Comparison of ENCODE assay signal across 27 cellular contexts in genomic region chr6:111979633-111980032, GRCh38.
DNase-seq lines count a peak whose midpoint lies in the region; ATAC-seq and TF ChIP-seq lines count a peak whose summit lies in the region.
"Had no signal": no experiment of that assay in that cellular context is flagged by ENCODE, and none has a peak within 500 bp of the region (broad histone marks: within the 10 kb centered on the region; RNA-seq: fewer than 3 reads in every experiment).

No MANE protein-coding gene starts in this region.

- no peaks in the 10 kb centered on the region for H3K36me3 ChIP-seq in naive thymus-derived CD4-positive, alpha-beta T cell (ENCODE audit: control insufficient read depth in 2 of 3, insufficient read depth in 3 of 3, low read length in 3 of 3)
- H3K36me3 ChIP-seq: BLaER1, cardiac muscle cell, HAP-1, spleen, tibial artery had no signal

- H3K27me3 ChIP-seq in naive thymus-derived CD4-positive, alpha-beta T cell (ENCODE audit: control insufficient read depth in 2 of 2, insufficient read depth in 2 of 2, low read length in 2 of 2) = no peaks in the 10 kb centered on the region
- H3K27me3 ChIP-seq: BLaER1, spleen had no signal

- H3K9me3 ChIP-seq in naive thymus-derived CD4-positive, alpha-beta T cell (ENCODE audit: control insufficient read depth in 2 of 3, low read length in 3 of 3) = no peaks in the 10 kb centered on the region
- H3K9me3 ChIP-seq: BLaER1, HAP-1, spleen, tibial artery had no signal

- H3K36me3 Mint-ChIP-seq in brain = no peaks in the 10 kb centered on the region
- peaks cover 0 to 8% (median 0%) of the 10 kb centered on the region in 5 donors for H3K36me3 Mint-ChIP-seq in naive thymus-derived CD4-positive, alpha-beta T cell

- H3K4me3 ChIP-seq in naive thymus-derived CD4-positive, alpha-beta T cell (ENCODE audit: low read length) = no peak overlapping the region
- H3K4me3 ChIP-seq: BLaER1, cardiac muscle cell, HAP-1, spleen, tibial artery had no signal

- POLR2A ChIA-PET in naive thymus-derived CD4-positive, alpha-beta T cell (lab: Charles Lee) = interaction anchor here (3.4 to 8.3 kb wide), 2 partner anchors 7 to 13 kb away, joined by 17 to 147 read pairs; no protein-coding TSS in a partner anchor

- intact Hi-C loops in Right ventricle myocardium inferior (cut with DNase I) = no loop called here
- intact Hi-C loops in left cardiac atrium (cut with DNase I) = no loop called here
- intact Hi-C loops in naive thymus-derived CD4-positive, alpha-beta T cell (cut with micrococcal nuclease) = no loop called here

- H3K4me3 Mint-ChIP-seq in brain = no peak overlapping the region
- H3K4me3 Mint-ChIP-seq in naive thymus-derived CD4-positive, alpha-beta T cell = peak overlapping the region in 9 of 10 donors; percentile 39 to 83 (median 54)

- ATAC-seq in Right ventricle myocardium inferior (peak; percentile 11), left cardiac atrium (no peak), HG02870 (IDR thresholded peaks at IDR 0.05; ENCODE audit: unreplicated experiment) (no peak), GM21360 (IDR thresholded peaks at IDR 0.05; ENCODE audit: unreplicated experiment) (no peak)
- ATAC-seq in naive thymus-derived CD4-positive, alpha-beta T cell = peak; percentile 84
- ATAC-seq: left lobe of liver had no signal

- no peaks in the 10 kb centered on the region for H3K27me3 Mint-ChIP-seq in brain
- H3K27me3 Mint-ChIP-seq in naive thymus-derived CD4-positive, alpha-beta T cell = no peaks in the 10 kb centered on the region

- peaks cover 53% of the 10 kb centered on the region for H3K4me1 Mint-ChIP-seq in brain
- peaks cover 33 to 99% (median 91%) of the 10 kb centered on the region in 7 donors for H3K4me1 Mint-ChIP-seq in naive thymus-derived CD4-positive, alpha-beta T cell

- peak overlapping the region in 3 of 5 experiments; percentile 26 to 91 (median 42) for H3K27ac Mint-ChIP-seq in brain
- peak overlapping the region; percentile 20 to 98 (median 93) for H3K27ac Mint-ChIP-seq in naive thymus-derived CD4-positive, alpha-beta T cell

- H3K27ac ChIP-seq in naive thymus-derived CD4-positive, alpha-beta T cell (ENCODE audit: low read depth, low read length) = no peak overlapping the region
- H3K27ac ChIP-seq: BLaER1, cardiac muscle cell, spleen, tibial artery had no signal

- CTCF ChIA-PET in naive thymus-derived CD4-positive, alpha-beta T cell (lab: Charles Lee) = interaction anchor here (1.1 to 1.5 kb wide), 3 partner anchors 12 to 17 kb away, joined by 3 to 5 read pairs (median 4); no protein-coding TSS in a partner anchor

- no peak for DNase-seq in Right ventricle myocardium inferior (ENCODE audit: missing footprints)
- DNase-seq in left cardiac atrium = no peak
- peak in 5 of 9 donors; percentile 33 to 50 (median 44) for DNase-seq in naive thymus-derived CD4-positive, alpha-beta T cell
- DNase-seq in DMS153 treated with DMSO at 0.1 percent for 48 hours (lab: John Stamatoyannopoulos, UW; ENCODE audit: unreplicated experiment) = no peak
- DNase-seq: activated CD4-positive, CD25-positive, alpha-beta regulatory T cell treated with anti-CD3 and anti-CD28 coated beads, Interleukin-2, amount 50 U/mL, for 72 hours; activated CD8-positive, alpha-beta memory T cell treated with anti-CD3 and anti-CD28 coated beads for 24 hours; activated gamma-delta T cell treated with Interleukin-2 at 50 U/mL for 16 hours; anterior cingulate cortex; COR-L47; DMS79 treated with DMSO at 0.1 percent for 48 hours; GDM1; Kasumi-1; MV-4-11; NCI-H1436 treated with DMSO at 0.1 percent for 48 hours; NCI-H226; NCI-H69; Right ventricle myocardium superior; spleen; stimulated activated CD4-positive, alpha-beta T cell treated with anti-CD3 and anti-CD28 coated beads, Interleukin-2, amount 100 ng/mL, for 24 hours; tibial artery had no signal

- peaks cover 0 to 87% of the 10 kb centered on the region in 2 donors for H3K4me1 ChIP-seq in naive thymus-derived CD4-positive, alpha-beta T cell (ENCODE audit: control insufficient read depth in 2 of 2, insufficient read depth in 2 of 2, low read length in 2 of 2)
- H3K4me1 ChIP-seq: BLaER1, HAP-1, spleen, tibial artery had no signal

- peaks cover 0 to 3% (median 0%) of the 10 kb centered on the region in 5 experiments for H3K9me3 Mint-ChIP-seq in brain
- H3K9me3 Mint-ChIP-seq in naive thymus-derived CD4-positive, alpha-beta T cell = peaks cover 0 to 8% (median 0%) of the 10 kb centered on the region in 11 donors

- no peak for TF ChIP-seq CTCF in brain (conservative IDR thresholded peaks at IDR 0.05)

Comparison
In these comparisons a context has a peak if more than half of its experiments do, and no peak if none do; other contexts are left out.
1. ATAC-seq: peak in Right ventricle myocardium inferior (single experiment) and naive thymus-derived CD4-positive, alpha-beta T cell (single experiment); none in left cardiac atrium (0 of 2), HG02870 (single experiment) and GM21360 (single experiment).
2. DNase-seq: peak in naive thymus-derived CD4-positive, alpha-beta T cell (5 of 9); none in Right ventricle myocardium inferior (single experiment), left cardiac atrium (single experiment) and DMS153 treated with DMSO at 0.1 percent for 48 hours (single experiment).
3. H3K4me3 Mint-ChIP-seq: peak in naive thymus-derived CD4-positive, alpha-beta T cell (9 of 10); none in brain (0 of 5).